8 cellular contexts compared by ENCODE assay signal in genomic region chr20:3846378-3846739, GRCh38. TPM values are rescaled to one million over a fixed set of nuclear protein-coding genes. Genes with fewer than 3 reads are reported as not detected.
DNase-seq lines count a peak whose midpoint lies in the region; ATAC-seq, FAIRE-seq and TF ChIP-seq lines count a peak whose summit lies in the region.

No MANE protein-coding gene starts in this region.

- peak in 2 of 3 donors; percentile 6 to 21 for DNase-seq in CD4-positive, CD25-positive, alpha-beta regulatory T cell
- DNase-seq in endothelial cell (ENCODE audit: low spot score), result no peak
- DNase-seq in GF-D8 (lab: John Stamatoyannopoulos, UW), result no peak
- no peak for DNase-seq in H54 (ENCODE audit: insufficient read length, low spot score)
- no peak for DNase-seq in DMS 273 (lab: John Stamatoyannopoulos, UW; ENCODE audit: unreplicated experiment)
- no peak for DNase-seq in GM19238 (ENCODE audit: insufficient read length, low spot score)

- no peak for TF ChIP-seq POLR2A in H54 (IDR thresholded peaks at IDR 0.05; ENCODE audit: low read depth, low read length)

- peak overlapping the region; percentile 91 to 97 (median 93) for H3K4me3 Mint-ChIP-seq in CD4-positive, CD25-positive, alpha-beta regulatory T cell
- peak overlapping the region; percentile 95 for H3K4me3 Mint-ChIP-seq in endothelial cell (ENCODE audit: unreplicated experiment)

- H3K9me3 Mint-ChIP-seq in CD4-positive, CD25-positive, alpha-beta regulatory T cell, result no peaks in the 10 kb centered on the region
- no peaks in the 10 kb centered on the region for H3K9me3 Mint-ChIP-seq in endothelial cell (ENCODE audit: unreplicated experiment)

- peak overlapping the region; percentile 86 for H3K9ac ChIP-seq in OCI-LY3 (ENCODE audit: low read length)

- H3K4me1 ChIP-seq in CD4-positive, CD25-positive, alpha-beta regulatory T cell (ENCODE audit: control insufficient read depth, insufficient read depth, low read length, poor library complexity, severe bottlenecking), result peaks cover 13% of the 10 kb centered on the region
- H3K4me1 ChIP-seq in OCI-LY3 (ENCODE audit: low read length) (peaks cover 10% of the 10 kb centered on the region), neutrophil (ENCODE audit: control insufficient read depth in 1 of 2, insufficient read depth in 1 of 2, low read depth in 1 of 2, low read length in 1 of 2) (peaks cover 13 to 19% of the 10 kb centered on the region in 2 experiments)

- H3K4me2 ChIP-seq in OCI-LY3 (ENCODE audit: low read length), result peak overlapping the region; percentile 82

- H2AFZ ChIP-seq in OCI-LY3 (ENCODE audit: low read depth, low read length), result peak overlapping the region; percentile 63

- H3K36me3 Mint-ChIP-seq in CD4-positive, CD25-positive, alpha-beta regulatory T cell, result no peaks in the 10 kb centered on the region
- peaks cover 11% of the 10 kb centered on the region for H3K36me3 Mint-ChIP-seq in endothelial cell (ENCODE audit: low read depth, unreplicated experiment)

- peaks cover 6% of the 10 kb centered on the region; the same call in 1 of the 2 replicates for H4K20me1 ChIP-seq in OCI-LY3 (ENCODE audit: insufficient read depth, low read length)

- H3K27ac Mint-ChIP-seq in CD4-positive, CD25-positive, alpha-beta regulatory T cell, result peak overlapping the region in 2 of 3 donors; percentile 91 to 93
- peak overlapping the region; percentile 87 for H3K27ac Mint-ChIP-seq in endothelial cell (ENCODE audit: unreplicated experiment)

- H3K79me2 ChIP-seq in OCI-LY3 (ENCODE audit: low read length), result peaks cover 34% of the 10 kb centered on the region

- ATAC-seq in CD4-positive, CD25-positive, alpha-beta regulatory T cell (ENCODE audit: low read depth in 2 of 2), result no peak

- H3K4me1 Mint-ChIP-seq in CD4-positive, CD25-positive, alpha-beta regulatory T cell, result peaks cover 5 to 36% (median 25%) of the 10 kb centered on the region in 4 donors
- peaks cover 31% of the 10 kb centered on the region for H3K4me1 Mint-ChIP-seq in endothelial cell (ENCODE audit: unreplicated experiment)

- FAIRE-seq in H54 (lab: Jason Lieb, UNC), result no peak

- H3K4me3 ChIP-seq in CD4-positive, CD25-positive, alpha-beta regulatory T cell (ENCODE audit: low read depth, low read length), result peak overlapping the region; percentile 63
- H3K4me3 ChIP-seq in OCI-LY3 (ENCODE audit: low read length) (peak overlapping the region; percentile 88), neutrophil (ENCODE audit: low read depth in 1 of 2, low read length in 1 of 2) (peak overlapping the region; percentile 92 to 99)

- no peaks in the 10 kb centered on the region for H3K36me3 ChIP-seq in CD4-positive, CD25-positive, alpha-beta regulatory T cell (ENCODE audit: control insufficient read depth, insufficient read depth, low read length)
- H3K36me3 ChIP-seq in OCI-LY3 (replicated peaks; ENCODE audit: low read depth, low read length), result no peaks in the 10 kb centered on the region
- no peaks in the 10 kb centered on the region for H3K36me3 ChIP-seq in neutrophil

- H3K27me3 ChIP-seq in CD4-positive, CD25-positive, alpha-beta regulatory T cell (ENCODE audit: control insufficient read depth, insufficient read depth, low read length), result no peaks in the 10 kb centered on the region
- H3K27me3 ChIP-seq in OCI-LY3 (ENCODE audit: low read depth, low read length) (no peaks in the 10 kb centered on the region), neutrophil (no peaks in the 10 kb centered on the region)

- no peaks in the 10 kb centered on the region for H3K9me3 ChIP-seq in CD4-positive, CD25-positive, alpha-beta regulatory T cell (ENCODE audit: control insufficient read depth in 2 of 2, low read length in 2 of 2)
- H3K9me3 ChIP-seq in OCI-LY3 (ENCODE audit: insufficient read depth, low read length) (no peaks in the 10 kb centered on the region), neutrophil (no peaks in the 10 kb centered on the region)

- H3K27ac ChIP-seq in CD4-positive, CD25-positive, alpha-beta regulatory T cell (ENCODE audit: insufficient read depth, low read length, poor library complexity, severe bottlenecking), result peak overlapping the region; percentile 77
- H3K27ac ChIP-seq in OCI-LY3 (ENCODE audit: low read length) (peak overlapping the region; percentile 32), neutrophil (peak overlapping the region; percentile 86)

- no peaks in the 10 kb centered on the region for H3K27me3 Mint-ChIP-seq in CD4-positive, CD25-positive, alpha-beta regulatory T cell
- H3K27me3 Mint-ChIP-seq in endothelial cell (ENCODE audit: unreplicated experiment), result peaks cover 8% of the 10 kb centered on the region

- TF ChIP-seq CTCF in OCI-LY3 (IDR thresholded peaks at IDR 0.05; ENCODE audit: low read depth, low read length) (no peak), endothelial cell (IDR thresholded peaks at IDR 0.05; ENCODE audit: unreplicated experiment) (no peak), neutrophil (IDR thresholded peaks at IDR 0.05) (no peak)

RNA-seq across cellular contexts. Expression of gene MAVS, which starts 0.3 kb away (rescaled TPM):
- 26.1 TPM for total RNA-seq in CD4-positive, CD25-positive, alpha-beta regulatory T cell
- 1 to 10 TPM; 3.5 to 4.7 (median 3.8) TPM for polyA plus RNA-seq in CD4-positive, CD25-positive, alpha-beta regulatory T cell
- 111 TPM for total RNA-seq in endothelial cell (ENCODE audit: unreplicated experiment)

RNA-seq across cellular contexts. Expression of gene AP5S1, which starts 26.0 kb away (rescaled TPM):
- 10.5 TPM for total RNA-seq in CD4-positive, CD25-positive, alpha-beta regulatory T cell
- 10 to 100 TPM; 18.7 to 22.2 (median 20.4) TPM for polyA plus RNA-seq in CD4-positive, CD25-positive, alpha-beta regulatory T cell
- total RNA-seq in endothelial cell (ENCODE audit: unreplicated experiment), result 9.9 TPM

RNA-seq across cellular contexts. Expression of gene PANK2, which starts 42.8 kb away (rescaled TPM):
- total RNA-seq in CD4-positive, CD25-positive, alpha-beta regulatory T cell, result 63.2 TPM
- 10 to 100 TPM; 44.4 to 59.3 (median 49.8) TPM for polyA plus RNA-seq in CD4-positive, CD25-positive, alpha-beta regulatory T cell
- 53.7 TPM for total RNA-seq in endothelial cell (ENCODE audit: unreplicated experiment)

RNA-seq across cellular contexts. Expression of gene CDC25B, which starts 50.2 kb away (rescaled TPM):
- total RNA-seq in CD4-positive, CD25-positive, alpha-beta regulatory T cell, result 310 TPM
- 10 to 100 TPM; 39.7 to 48.4 (median 47.0) TPM for polyA plus RNA-seq in CD4-positive, CD25-positive, alpha-beta regulatory T cell
- total RNA-seq in endothelial cell (ENCODE audit: unreplicated experiment), result 10.4 TPM

RNA-seq across cellular contexts. Expression of gene CENPB, which starts 59.8 kb away (rescaled TPM):
- total RNA-seq in CD4-positive, CD25-positive, alpha-beta regulatory T cell, result 38.5 TPM
- 1 to 10 TPM; 1.2 to 1.9 (median 1.5) TPM for polyA plus RNA-seq in CD4-positive, CD25-positive, alpha-beta regulatory T cell
- total RNA-seq in endothelial cell (ENCODE audit: unreplicated experiment), result 57.9 TPM

Comparison
In these comparisons a context has a peak if more than half of its experiments do, and no peak if none do; other contexts are left out.
1. DNase-seq: peak in CD4-positive, CD25-positive, alpha-beta regulatory T cell (2 of 3); none in endothelial cell (single experiment), GF-D8 (single experiment), H54 (single experiment), DMS 273 (single experiment) and GM19238 (single experiment).
2. H3K27ac ChIP-seq: peak in every context shown above with its lines; median percentile 86 in neutrophil; 77 in CD4-positive, CD25-positive, alpha-beta regulatory T cell; 32 in OCI-LY3.
3. Peak in every context shown above with its lines, with median percentiles within 50 percentile points of each other: H3K4me3 ChIP-seq.